ENCODE assay signal across 11 cellular contexts in the genomic region with DNA sequence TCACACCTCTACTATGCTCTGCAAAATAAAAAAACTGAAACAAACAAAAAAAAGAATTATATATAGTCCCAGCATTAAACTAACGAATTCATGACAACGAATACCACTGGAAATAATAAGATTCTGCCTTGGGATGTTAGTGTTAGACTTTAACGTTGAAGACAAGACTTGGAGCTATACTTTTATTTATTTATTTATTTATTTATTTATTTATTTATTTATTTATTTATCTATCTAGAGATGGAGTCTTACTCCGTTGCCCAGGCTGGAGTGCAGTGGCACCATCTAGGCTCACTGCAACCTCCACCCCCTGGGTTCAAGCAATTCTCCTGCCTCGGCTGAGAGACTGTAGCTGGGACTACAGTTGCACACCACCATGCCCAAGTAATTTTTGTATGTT.
"Had no signal": no experiment of that assay in that cellular context is flagged by ENCODE, and none has a peak within 500 bp of the region (broad histone marks: within the 10 kb centered on the region; RNA-seq: fewer than 3 reads in every experiment).

No MANE protein-coding gene starts in this region.

- H3K9me3 ChIP-seq: HAP-1 had no signal

- ATAC-seq: GM23338, HCT116 had no signal

- FAIRE-seq: H1, H54 had no signal

- H3K4me1 ChIP-seq: HAP-1 had no signal

- H3K36me3 ChIP-seq: HAP-1 had no signal

- DNase-seq: GM23248, GOT3, H7, H9, HCEC 1CT, HFFc6 had no signal

- H3K4me3 ChIP-seq: GM23248, GM23338, HAP-1 had no signal

- H3K4me2 ChIP-seq: GM23338 had no signal

- H3K27ac ChIP-seq: GM23248 had no signal
